In the genomic region with DNA sequence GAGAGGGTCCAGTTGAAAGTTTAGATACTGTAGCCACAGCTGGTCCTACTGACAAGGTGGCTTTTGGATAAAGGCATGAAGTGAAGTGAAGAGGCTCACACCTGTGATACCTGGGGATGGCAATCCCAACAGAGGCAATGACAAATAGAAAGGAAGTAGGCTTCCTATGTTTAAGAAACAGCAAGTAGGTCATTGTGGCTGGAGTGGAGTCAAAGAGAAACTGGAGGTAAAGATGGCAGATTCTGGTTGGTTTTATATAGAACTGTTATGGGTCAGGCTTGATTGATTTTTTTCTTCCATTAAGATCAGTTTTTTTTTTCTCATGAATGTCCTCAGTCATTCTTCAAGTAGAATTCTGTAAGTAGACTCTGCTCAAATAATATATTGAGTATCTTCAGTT, we compare ENCODE assay signal across 24 cellular contexts.
A peak's percentile ranks its signal among the peaks of the same experiment; 100 is the strongest.
DNase-seq lines count a peak whose midpoint lies in the region; ATAC-seq and TF ChIP-seq lines count a peak whose summit lies in the region.
"Had no signal": no experiment of that assay in that cellular context is flagged by ENCODE, and none has a peak within 500 bp of the region (broad histone marks: within the 10 kb centered on the region; RNA-seq: fewer than 3 reads in every experiment).

No MANE protein-coding gene starts in this region.

- H3K4me1 Mint-ChIP-seq in activated T-helper 17 cell treated with anti-CD3 and anti-CD28 coated beads, Interleukin-2, amount 50 U/mL, for 72 hours: peaks cover 3% of the 10 kb centered on the region
- no peaks in the 10 kb centered on the region for H3K4me1 Mint-ChIP-seq in effector memory CD8-positive, alpha-beta T cell (ENCODE audit: low read depth in 2 of 2)
- H3K4me1 Mint-ChIP-seq: CD4-positive, CD25-positive, alpha-beta regulatory T cell; T-cell had no signal

- H3K4me3 ChIP-seq in GM12865 (ENCODE audit: low read depth, low read length): no peak overlapping the region
- H3K4me3 ChIP-seq: A549, GM23248, HAP-1 had no signal

- DNase-seq in GM12865 (ENCODE audit: low read depth) (peak; percentile 3), DMS 273 (lab: John Stamatoyannopoulos, UW; ENCODE audit: unreplicated experiment) (no peak), OCI-M1 (lab: John Stamatoyannopoulos, UW) (no peak)
- DNase-seq in effector memory CD8-positive, alpha-beta T cell: no peak
- DNase-seq: BE2C; CD4-positive, CD25-positive, alpha-beta regulatory T cell; DMS79; GM23248; KG1; NCI-H1092; NCI-H1436 treated with DMSO at 0.1 percent for 48 hours; NCI-H2029; NCI-H226; NCI-H510A treated with DMSO at 0.1 percent for 48 hours; NCI-H748 treated with DMSO at 0.1 percent for 48 hours; T-cell had no signal

- H3K36me3 Mint-ChIP-seq in activated T-helper 17 cell treated with anti-CD3 and anti-CD28 coated beads, Interleukin-2, amount 50 U/mL, for 72 hours (ENCODE audit: low read depth): no peaks in the 10 kb centered on the region
- H3K36me3 Mint-ChIP-seq in effector memory CD8-positive, alpha-beta T cell (ENCODE audit: insufficient read depth): no peaks in the 10 kb centered on the region
- H3K36me3 Mint-ChIP-seq: CD4-positive, CD25-positive, alpha-beta regulatory T cell; T-cell had no signal

- H3K9me3 Mint-ChIP-seq in activated T-helper 17 cell treated with anti-CD3 and anti-CD28 coated beads, Interleukin-2, amount 50 U/mL, for 72 hours: no peaks in the 10 kb centered on the region
- H3K9me3 Mint-ChIP-seq in effector memory CD8-positive, alpha-beta T cell: no peaks in the 10 kb centered on the region
- H3K9me3 Mint-ChIP-seq: T-cell had no signal

- TF ChIP-seq CTCF in GM12865 (IDR thresholded peaks at IDR 0.05; ENCODE audit: insufficient read depth, low read depth, low read length, missing control alignments): no peak

- no peak overlapping the region for H3K27ac Mint-ChIP-seq in activated T-helper 17 cell treated with anti-CD3 and anti-CD28 coated beads, Interleukin-2, amount 50 U/mL, for 72 hours
- no peak overlapping the region for H3K27ac Mint-ChIP-seq in effector memory CD8-positive, alpha-beta T cell
- H3K27ac Mint-ChIP-seq: CD4-positive, CD25-positive, alpha-beta regulatory T cell; T-cell had no signal

- ATAC-seq in GM18868 (IDR thresholded peaks at IDR 0.05; ENCODE audit: unreplicated experiment): peak; percentile 62
- peak; percentile 58 for ATAC-seq in HG02759 (IDR thresholded peaks at IDR 0.05; ENCODE audit: unreplicated experiment)
- ATAC-seq in activated T-helper 17 cell treated with anti-CD3 and anti-CD28 coated beads, Interleukin-2, amount 50 U/mL, for 72 hours (replicated peaks): peak; percentile 85
- ATAC-seq in effector memory CD8-positive, alpha-beta T cell (replicated peaks): no peak
- ATAC-seq in HG02885 (IDR thresholded peaks at IDR 0.05; ENCODE audit: poor library complexity, unreplicated experiment): no peak
- ATAC-seq: A549, Panc1, SK-N-SH treated with all-trans-retinoic acid at 6 μM for 48 hours, T-cell had no signal

- H3K4me3 Mint-ChIP-seq in activated T-helper 17 cell treated with anti-CD3 and anti-CD28 coated beads, Interleukin-2, amount 50 U/mL, for 72 hours: no peak overlapping the region
- no peak overlapping the region for H3K4me3 Mint-ChIP-seq in effector memory CD8-positive, alpha-beta T cell
- H3K4me3 Mint-ChIP-seq: CD4-positive, CD25-positive, alpha-beta regulatory T cell; T-cell had no signal

- H3K27me3 Mint-ChIP-seq in activated T-helper 17 cell treated with anti-CD3 and anti-CD28 coated beads, Interleukin-2, amount 50 U/mL, for 72 hours: peaks cover 4% of the 10 kb centered on the region
- peaks cover 0 to 4% of the 10 kb centered on the region in 2 donors for H3K27me3 Mint-ChIP-seq in effector memory CD8-positive, alpha-beta T cell

Comparison
In these comparisons a context has a peak if more than half of its experiments do, and no peak if none do; other contexts are left out.
1. ATAC-seq: peak in GM18868 (single experiment), HG02759 (single experiment) and activated T-helper 17 cell treated with anti-CD3 and anti-CD28 coated beads, Interleukin-2, amount 50 U/mL, for 72 hours (single experiment); none in effector memory CD8-positive, alpha-beta T cell (single experiment) and HG02885 (single experiment).